Comparison of ENCODE assay signal across 25 cellular contexts in genomic region chrX:30156880-30157560, GRCh38. TPM values are rescaled to one million over a fixed set of nuclear protein-coding genes. Genes with fewer than 3 reads are reported as not detected.
"Had no signal": no experiment of that assay in that cellular context is flagged by ENCODE, and none has a peak within 500 bp of the region (broad histone marks: within the 10 kb centered on the region; RNA-seq: fewer than 3 reads in every experiment).

No MANE protein-coding gene starts in this region.

- H3K4me2 ChIP-seq: hepatocyte had no signal

- H2AFZ ChIP-seq: hepatocyte, parathyroid adenoma had no signal

- H3K9ac ChIP-seq: parathyroid adenoma had no signal

- H3K4me1 ChIP-seq: esophagus squamous epithelium, parathyroid adenoma, psoas muscle, right lobe of liver, spleen, tibial artery, upper lobe of left lung, uterus had no signal

- H3K27me3 ChIP-seq: esophagus squamous epithelium, hepatocyte, right lobe of liver, spleen, tibial artery, upper lobe of left lung, uterus had no signal

- H3K9me3 ChIP-seq: esophagus squamous epithelium, psoas muscle, right lobe of liver, spleen, tibial artery, upper lobe of left lung, uterus had no signal

- H3K4me3 ChIP-seq: esophagus squamous epithelium, hepatocyte, psoas muscle, right lobe of liver, spleen, tibial artery, upper lobe of left lung, uterus had no signal

- H3K27ac ChIP-seq: esophagus squamous epithelium, hepatocyte, parathyroid adenoma, psoas muscle, right lobe of liver, spleen, tibial artery, upper lobe of left lung, uterus had no signal

- DNase-seq: esophagus squamous epithelium; foreskin melanocyte; head of caudate nucleus; kidney; naive thymus-derived CD4-positive, alpha-beta T cell; nephron progenitor cell; psoas muscle; retina; right lobe of liver; spleen; stimulated activated CD4-positive, alpha-beta T cell treated with anti-CD3 and anti-CD28 coated beads, Interleukin-15, amount 100 ng/mL, for 24 hours; stimulated activated CD4-positive, alpha-beta T cell treated with anti-CD3 and anti-CD28 coated beads, Interleukin-1b, Interleukin-23, amount 100 ng/mL, for 48 hours; stimulated activated CD4-positive, alpha-beta T cell treated with anti-CD3 and anti-CD28 coated beads, Interleukin-4, amount 100 ng/mL, for 24 hours; tibial artery; upper lobe of left lung; uterus had no signal

- H3K36me3 ChIP-seq: esophagus squamous epithelium, right lobe of liver, spleen, tibial artery, upper lobe of left lung, uterus had no signal

- H3K79me2 ChIP-seq: hepatocyte, parathyroid adenoma had no signal

RNA-seq across cellular contexts. Expression of gene MAGEB2, which starts 58.3 kb away (rescaled TPM):
- total RNA-seq: epithelial cell of proximal tubule; esophagus squamous epithelium; hepatocyte; liver; lung microvascular endothelial cell; mesenteric fat pad; mononuclear cell; naive thymus-derived CD4-positive, alpha-beta T cell; omental fat pad; psoas muscle; right lobe of liver; spleen; temporal lobe; upper lobe of left lung; uterus had no signal
- polyA plus RNA-seq: hepatocyte; liver; naive thymus-derived CD4-positive, alpha-beta T cell; psoas muscle; spleen had no signal
